8 cellular contexts compared by ENCODE assay signal in the genomic region with DNA sequence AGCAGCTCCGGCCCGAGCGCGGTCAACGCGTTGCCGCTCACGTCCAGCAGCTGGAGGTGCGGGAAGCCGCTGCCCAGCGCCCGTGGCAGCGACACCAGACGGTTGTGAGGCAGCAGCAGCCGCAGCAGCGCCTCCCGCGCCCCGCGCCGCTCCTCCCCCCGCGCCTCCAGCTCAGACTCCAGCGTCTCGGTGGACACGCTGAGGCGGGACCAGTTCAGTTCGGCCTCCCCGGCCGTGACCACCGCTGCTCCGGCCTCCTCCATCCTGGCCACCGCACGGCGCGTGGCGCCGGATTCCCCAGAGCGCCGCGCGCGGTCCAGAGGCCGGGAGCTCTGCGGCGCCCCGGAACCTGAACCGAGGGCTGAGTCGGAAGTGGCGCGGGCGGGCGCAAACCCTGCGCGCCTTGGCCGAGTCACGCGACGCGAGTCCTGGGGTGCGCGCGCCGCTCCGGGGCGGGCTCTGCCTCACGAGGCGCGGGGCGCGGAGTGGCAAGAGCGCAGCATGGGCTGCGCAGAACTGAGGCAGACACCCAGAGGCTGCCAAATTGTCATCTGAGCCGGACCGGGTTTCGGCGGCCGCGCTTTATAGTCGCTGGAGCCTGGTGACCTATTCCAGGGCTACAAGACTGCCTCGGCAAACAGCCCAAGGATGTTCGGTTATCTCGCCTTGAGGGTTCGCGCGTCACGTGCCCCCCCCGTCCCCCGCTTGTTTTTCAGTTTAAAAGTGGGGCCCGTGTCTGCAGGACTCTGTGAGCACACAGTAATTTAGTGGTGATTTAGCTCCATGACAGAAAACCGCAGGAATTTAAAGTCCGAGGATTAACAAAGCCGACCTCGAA.
DNase-seq lines count a peak whose midpoint lies in the region; ATAC-seq lines count a peak whose summit lies in the region.

Gene LRRC58 (minus strand): TSS at position 374 of the 838 bp plus-strand sequence. CDS start 111 bp downstream, at position 263.

- ATAC-seq in GM19035 (IDR thresholded peaks at IDR 0.05; ENCODE audit: unreplicated experiment): peak; percentile 91
- peak; percentile 85 for ATAC-seq in HG03342 (IDR thresholded peaks at IDR 0.05; ENCODE audit: unreplicated experiment)

- peak; percentile 87 to 89 for DNase-seq in AML-193 (lab: John Stamatoyannopoulos, UW)
- DNase-seq in NCI-H345 (lab: John Stamatoyannopoulos, UW): peak; percentile 88
- peak; percentile 75 to 86 (median 80) for DNase-seq in activated CD4-positive, CD25-positive, alpha-beta regulatory T cell (lab: John Stamatoyannopoulos, UW)
- DNase-seq in central memory CD4-positive, alpha-beta T cell: peak; percentile 91
- DNase-seq in islet precursor cell: peak; percentile 92
- peak; percentile 72 to 86 (median 73) for DNase-seq in stimulated activated CD4-positive, alpha-beta T cell treated with anti-CD3 and anti-CD28 coated beads, Interleukin-12 subunit alpha, Interleukin-12 subunit beta, amount 100 ng/mL, for 48 hours (ENCODE audit: low read depth in 2 of 3, low spot score in 1 of 3)

Comparison
In these comparisons a context has a peak if more than half of its experiments do, and no peak if none do; other contexts are left out.
1. Peak in every context shown above with its lines: DNase-seq and ATAC-seq.